ENCODE assay signal across 12 cellular contexts in genomic region chr6:107495196-107495643, GRCh38. TPM values are rescaled to one million over a fixed set of nuclear protein-coding genes. Genes with fewer than 3 reads are reported as not detected.
DNase-seq lines count a peak whose midpoint lies in the region; ATAC-seq, FAIRE-seq and TF ChIP-seq lines count a peak whose summit lies in the region.
"Had no signal": no experiment of that assay in that cellular context is flagged by ENCODE, and none has a peak within 500 bp of the region (broad histone marks: within the 10 kb centered on the region; RNA-seq: fewer than 3 reads in every experiment).

No MANE protein-coding gene starts in this region.

- H3K9me3 ChIP-seq in RWPE2 (ENCODE audit: severe bottlenecking), result no peaks in the 10 kb centered on the region
- H3K9me3 ChIP-seq in tibial artery, result no peaks in the 10 kb centered on the region
- H3K9me3 ChIP-seq: right lobe of liver had no signal

- peak; percentile 22; the same call in 1 of the 3 replicates for ATAC-seq in RWPE2 (ENCODE audit: low read depth)
- ATAC-seq: stimulated activated memory B cell treated with anti-CD40 and anti-IgM and Interleukin-4, amounts not matched to agents 10 μg/mL and 1 μg/mL and 100 μg/mL, for 72 hours had no signal

- no peaks in the 10 kb centered on the region for H3K9me3 Mint-ChIP-seq in mesothelial cell of epicardium
- H3K9me3 Mint-ChIP-seq in activated T-helper 2 cell treated with anti-CD3 and anti-CD28 coated beads, Interferon-gamma antibody, Interleukin-2, Interleukin-4, amounts not matched to agents 10 μg/mL and 5 μg/mL and 100 μg/mL, durations not matched to agents 14 hours and 24 hours and 36 hours, result no peaks in the 10 kb centered on the region
- H3K9me3 Mint-ChIP-seq: stimulated activated memory B cell treated with anti-CD40 and anti-IgM and Interleukin-4, amounts not matched to agents 10 μg/mL and 1 μg/mL and 100 μg/mL, for 72 hours had no signal

- peaks cover 24% of the 10 kb centered on the region for H3K27me3 Mint-ChIP-seq in mesothelial cell of epicardium (ENCODE audit: low read depth)
- H3K27me3 Mint-ChIP-seq in activated T-helper 2 cell treated with anti-CD3 and anti-CD28 coated beads, Interferon-gamma antibody, Interleukin-2, Interleukin-4, amounts not matched to agents 10 μg/mL and 5 μg/mL and 100 μg/mL, durations not matched to agents 14 hours and 24 hours and 36 hours (ENCODE audit: low read depth), result peaks cover 48% of the 10 kb centered on the region
- H3K27me3 Mint-ChIP-seq: stimulated activated memory B cell treated with anti-CD40 and anti-IgM and Interleukin-4, amounts not matched to agents 10 μg/mL and 1 μg/mL and 100 μg/mL, for 72 hours had no signal

- H3K36me3 ChIP-seq in RWPE2 (ENCODE audit: low read depth), result no peaks in the 10 kb centered on the region
- H3K36me3 ChIP-seq in tibial artery, result no peaks in the 10 kb centered on the region
- H3K36me3 ChIP-seq: right lobe of liver had no signal

- no peak overlapping the region for H3K27ac ChIP-seq in RWPE2 (ENCODE audit: poor library complexity, severe bottlenecking)
- H3K27ac ChIP-seq in epithelial cell of prostate, result peak overlapping the region; percentile 5
- peak overlapping the region; percentile 71 to 83 for H3K27ac ChIP-seq in tibial artery
- H3K27ac ChIP-seq: right lobe of liver had no signal

- H3K27me3 ChIP-seq in RWPE2 (ENCODE audit: insufficient read depth, poor library complexity, severe bottlenecking) (peaks cover 34% of the 10 kb centered on the region), tibial artery (no peaks in the 10 kb centered on the region)
- H3K27me3 ChIP-seq: right lobe of liver had no signal

- no peak for FAIRE-seq in GM19239 (lab: Jason Lieb, UNC)

- no peak for TF ChIP-seq CTCF in RWPE2 (IDR thresholded peaks at IDR 0.05; ENCODE audit: poor library complexity, severe bottlenecking)
- TF ChIP-seq CTCF in mesothelial cell of epicardium (IDR thresholded peaks at IDR 0.05; ENCODE audit: unreplicated experiment), result no peak
- TF ChIP-seq CTCF in tibial artery (IDR thresholded peaks at IDR 0.05), result no peak

- H3K27ac Mint-ChIP-seq in mesothelial cell of epicardium, result peak overlapping the region; percentile 81
- H3K27ac Mint-ChIP-seq in activated T-helper 2 cell treated with anti-CD3 and anti-CD28 coated beads, Interferon-gamma antibody, Interleukin-2, Interleukin-4, amounts not matched to agents 10 μg/mL and 5 μg/mL and 100 μg/mL, durations not matched to agents 14 hours and 24 hours and 36 hours, result no peak overlapping the region
- H3K27ac Mint-ChIP-seq: stimulated activated memory B cell treated with anti-CD40 and anti-IgM and Interleukin-4, amounts not matched to agents 10 μg/mL and 1 μg/mL and 100 μg/mL, for 72 hours had no signal

- intact Hi-C loops in tibial artery (cut with DNase I; ENCODE audit: low total_unique reads), result no loop called here
- intact Hi-C loops in activated T-helper 2 cell treated with anti-CD3 and anti-CD28 coated beads, Interferon-gamma antibody, Interleukin-2, Interleukin-4, amounts not matched to agents 10 μg/mL and 5 μg/mL and 100 μg/mL, durations not matched to agents 14 hours and 24 hours and 36 hours (cut with micrococcal nuclease), result loop anchor here (10.0 kb wide), 2 partner anchors 140 to 180 kb away; no protein-coding TSS in a partner anchor

- H3K4me1 ChIP-seq in RWPE2 (ENCODE audit: insufficient read depth, poor library complexity, severe bottlenecking) (peaks cover 2% of the 10 kb centered on the region), tibial artery (peaks cover 0 to 82% (median 29%) of the 10 kb centered on the region in 4 donors)

- H3K36me3 Mint-ChIP-seq in mesothelial cell of epicardium, result no peaks in the 10 kb centered on the region
- H3K36me3 Mint-ChIP-seq in activated T-helper 2 cell treated with anti-CD3 and anti-CD28 coated beads, Interferon-gamma antibody, Interleukin-2, Interleukin-4, amounts not matched to agents 10 μg/mL and 5 μg/mL and 100 μg/mL, durations not matched to agents 14 hours and 24 hours and 36 hours (ENCODE audit: low read depth), result no peaks in the 10 kb centered on the region
- H3K36me3 Mint-ChIP-seq: stimulated activated memory B cell treated with anti-CD40 and anti-IgM and Interleukin-4, amounts not matched to agents 10 μg/mL and 1 μg/mL and 100 μg/mL, for 72 hours had no signal

- H3K4me3 Mint-ChIP-seq in mesothelial cell of epicardium, result peak overlapping the region; percentile 2
- no peak overlapping the region for H3K4me3 Mint-ChIP-seq in activated T-helper 2 cell treated with anti-CD3 and anti-CD28 coated beads, Interferon-gamma antibody, Interleukin-2, Interleukin-4, amounts not matched to agents 10 μg/mL and 5 μg/mL and 100 μg/mL, durations not matched to agents 14 hours and 24 hours and 36 hours (ENCODE audit: low read depth)
- H3K4me3 Mint-ChIP-seq: stimulated activated memory B cell treated with anti-CD40 and anti-IgM and Interleukin-4, amounts not matched to agents 10 μg/mL and 1 μg/mL and 100 μg/mL, for 72 hours had no signal

- peaks cover 28% of the 10 kb centered on the region for H3K4me1 Mint-ChIP-seq in mesothelial cell of epicardium
- peaks cover 8% of the 10 kb centered on the region for H3K4me1 Mint-ChIP-seq in activated T-helper 2 cell treated with anti-CD3 and anti-CD28 coated beads, Interferon-gamma antibody, Interleukin-2, Interleukin-4, amounts not matched to agents 10 μg/mL and 5 μg/mL and 100 μg/mL, durations not matched to agents 14 hours and 24 hours and 36 hours (ENCODE audit: low read depth)

- DNase-seq in RWPE2 (ENCODE audit: low spot score) (no peak), epithelial cell of prostate (ENCODE audit: low read depth, low spot score) (no peak), mesothelial cell of epicardium (ENCODE audit: low spot score in 2 of 2, unreplicated experiment in 2 of 2) (no peak), tibial artery (peak in 1 of 2 donors; percentile 70), GM19239 (ENCODE audit: insufficient read length, low spot score) (no peak), NCI-H2107 treated with DMSO at 0.1 percent for 48 hours (lab: John Stamatoyannopoulos, UW; ENCODE audit: unreplicated experiment) (no peak)
- DNase-seq in activated T-helper 2 cell treated with anti-CD3 and anti-CD28 coated beads, Interferon-gamma antibody, Interleukin-2, Interleukin-4, amounts not matched to agents 10 μg/mL and 5 μg/mL and 100 μg/mL, durations not matched to agents 14 hours and 24 hours and 36 hours (ENCODE audit: low spot score), result no peak
- DNase-seq: activated effector memory CD4-positive, alpha-beta T cell treated with Interleukin-2 at 50 U/mL for 16 hours; NCI-H2171; right lobe of liver; T-helper 1 cell had no signal

- H3K4me3 ChIP-seq in RWPE2 (ENCODE audit: severe bottlenecking), result no peak overlapping the region
- peak overlapping the region; percentile 11 to 15 for H3K4me3 ChIP-seq in tibial artery
- H3K4me3 ChIP-seq: right lobe of liver had no signal

RNA-seq across cellular contexts. Expression of gene SOBP, which starts 5.3 kb away (rescaled TPM):
- 7.6 to 8.8 TPM (median 7.6 TPM) in 3 replicates for total RNA-seq in mesothelial cell of epicardium
- 0.02 and 0.18 TPM in 2 replicates for total RNA-seq in activated T-helper 2 cell treated with anti-CD3 and anti-CD28 coated beads, Interferon-gamma antibody, Interleukin-2, Interleukin-4, amounts not matched to agents 10 μg/mL and 5 μg/mL and 100 μg/mL, durations not matched to agents 14 hours and 24 hours and 36 hours

RNA-seq across cellular contexts. Expression of gene PDSS2, which starts 35.9 kb away (rescaled TPM):
- 10.7 to 13.2 TPM (median 13.0 TPM) in 3 replicates for total RNA-seq in mesothelial cell of epicardium
- 13.0 and 14.4 TPM in 2 replicates for total RNA-seq in activated T-helper 2 cell treated with anti-CD3 and anti-CD28 coated beads, Interferon-gamma antibody, Interleukin-2, Interleukin-4, amounts not matched to agents 10 μg/mL and 5 μg/mL and 100 μg/mL, durations not matched to agents 14 hours and 24 hours and 36 hours
